ENCODE assay signal across 15 cellular contexts in genomic region chr9:114889802-114890224, GRCh38. TPM values are rescaled to one million over a fixed set of nuclear protein-coding genes. Genes with fewer than 3 reads are reported as not detected.
DNase-seq lines count a peak whose midpoint lies in the region; ATAC-seq, FAIRE-seq and TF ChIP-seq lines count a peak whose summit lies in the region.
"Had no signal": no experiment of that assay in that cellular context is flagged by ENCODE, and none has a peak within 500 bp of the region (broad histone marks: within the 10 kb centered on the region; RNA-seq: fewer than 3 reads in every experiment).

No MANE protein-coding gene starts in this region.

- intact Hi-C loops in kidney (cut with DNase I): no loop called here

- no peak overlapping the region for H3K9ac ChIP-seq in kidney (ENCODE audit: low read length in 2 of 2)

- H3K4me1 Mint-ChIP-seq in activated naive CD8-positive, alpha-beta T cell treated with anti-CD3 and anti-CD28 coated beads, Interleukin-2, amount 50 U/mL, for 24 hours: peaks cover 63% of the 10 kb centered on the region
- peaks cover 32% of the 10 kb centered on the region for H3K4me1 Mint-ChIP-seq in osteocyte (ENCODE audit: unreplicated experiment)

- no peaks in the 10 kb centered on the region for H3K9me3 ChIP-seq in kidney (ENCODE audit: control insufficient read depth in 1 of 2, low read length in 2 of 2)

- H3K36me3 ChIP-seq in kidney (ENCODE audit: control insufficient read depth in 1 of 2, insufficient read depth in 2 of 2, low read length in 2 of 2): no peaks in the 10 kb centered on the region
- H3K36me3 ChIP-seq: brain microvascular endothelial cell had no signal

- no peak for TF ChIP-seq CTCF in osteocyte (IDR thresholded peaks at IDR 0.05)
- no peak for TF ChIP-seq CTCF in kidney (IDR thresholded peaks at IDR 0.05; ENCODE audit: borderline replicate concordance, extremely low read depth, insufficient read depth)

- H3K4me3 ChIP-seq in kidney (ENCODE audit: low read length in 2 of 2): no peak overlapping the region

- peak overlapping the region; percentile 71 for H3K27ac Mint-ChIP-seq in activated naive CD8-positive, alpha-beta T cell treated with anti-CD3 and anti-CD28 coated beads, Interleukin-2, amount 50 U/mL, for 24 hours
- peak overlapping the region; percentile 77 for H3K27ac Mint-ChIP-seq in osteocyte (ENCODE audit: unreplicated experiment)

- no peak overlapping the region for H3K27ac ChIP-seq in kidney (ENCODE audit: low read depth in 2 of 2, low read length in 2 of 2)
- H3K27ac ChIP-seq: brain microvascular endothelial cell, VCaP had no signal

- no peaks in the 10 kb centered on the region for H3K27me3 Mint-ChIP-seq in activated naive CD8-positive, alpha-beta T cell treated with anti-CD3 and anti-CD28 coated beads, Interleukin-2, amount 50 U/mL, for 24 hours
- no peaks in the 10 kb centered on the region for H3K27me3 Mint-ChIP-seq in osteocyte (ENCODE audit: unreplicated experiment)

- H3K9me3 Mint-ChIP-seq in activated naive CD8-positive, alpha-beta T cell treated with anti-CD3 and anti-CD28 coated beads, Interleukin-2, amount 50 U/mL, for 24 hours: peaks cover 20% of the 10 kb centered on the region
- peaks cover 18% of the 10 kb centered on the region for H3K9me3 Mint-ChIP-seq in osteocyte (ENCODE audit: unreplicated experiment)

- DNase-seq in NCI-H2196 (lab: John Stamatoyannopoulos, UW; ENCODE audit: unreplicated experiment) (peak; percentile 53), NCI-H2196 treated with DMSO at 0.1 percent for 48 hours (lab: John Stamatoyannopoulos, UW; ENCODE audit: unreplicated experiment) (no peak), NCI-H510A treated with DMSO at 0.1 percent for 48 hours (lab: John Stamatoyannopoulos, UW) (peak; percentile 58), osteocyte (ENCODE audit: extremely low spot score, unreplicated experiment) (no peak), kidney (no peak), DMS114 treated with DMSO at 0.1 percent for 48 hours (lab: John Stamatoyannopoulos, UW; ENCODE audit: unreplicated experiment) (no peak)
- peak; percentile 47 for DNase-seq in activated naive CD8-positive, alpha-beta T cell treated with anti-CD3 and anti-CD28 coated beads, Interleukin-2, amount 50 U/mL, for 24 hours
- DNase-seq: brain microvascular endothelial cell, Karpas-422, retina had no signal

- peaks cover 1% of the 10 kb centered on the region for H3K36me3 Mint-ChIP-seq in activated naive CD8-positive, alpha-beta T cell treated with anti-CD3 and anti-CD28 coated beads, Interleukin-2, amount 50 U/mL, for 24 hours (ENCODE audit: low read depth)
- no peaks in the 10 kb centered on the region for H3K36me3 Mint-ChIP-seq in osteocyte (ENCODE audit: unreplicated experiment)

- FAIRE-seq in kidney (lab: Jason Lieb, UNC): no peak
- FAIRE-seq: A204.1, GM19239 had no signal

- peak; percentile 70 for ATAC-seq in activated naive CD8-positive, alpha-beta T cell treated with anti-CD3 and anti-CD28 coated beads, Interleukin-2, amount 50 U/mL, for 24 hours
- no peak for ATAC-seq in GM21390 (IDR thresholded peaks at IDR 0.05; ENCODE audit: unreplicated experiment)

- no peak overlapping the region for H3K4me3 Mint-ChIP-seq in activated naive CD8-positive, alpha-beta T cell treated with anti-CD3 and anti-CD28 coated beads, Interleukin-2, amount 50 U/mL, for 24 hours
- H3K4me3 Mint-ChIP-seq in osteocyte (ENCODE audit: unreplicated experiment): no peak overlapping the region

- H3K4me1 ChIP-seq in kidney (ENCODE audit: control insufficient read depth in 1 of 2, insufficient read depth in 1 of 2, low read depth in 1 of 2, low read length in 2 of 2): peaks cover 3 to 7% of the 10 kb centered on the region in 2 donors

RNA-seq across cellular contexts. Expression of gene TNFSF8, which starts 40.6 kb away (rescaled TPM):
- not detected in 2 replicates for total RNA-seq in osteocyte
- 5.0 TPM for total RNA-seq in kidney
- 0.43 TPM for polyA plus RNA-seq in kidney (ENCODE audit: insufficient read depth, low read depth, low replicate concordance)
- total RNA-seq: fibroblast of villous mesenchyme had no signal

Comparison
In these comparisons a context has a peak if more than half of its experiments do, and no peak if none do; other contexts are left out.
1. DNase-seq: peak in NCI-H2196 (single experiment), NCI-H510A treated with DMSO at 0.1 percent for 48 hours (single experiment) and activated naive CD8-positive, alpha-beta T cell treated with anti-CD3 and anti-CD28 coated beads, Interleukin-2, amount 50 U/mL, for 24 hours (single experiment); none in NCI-H2196 treated with DMSO at 0.1 percent for 48 hours (single experiment), osteocyte (single experiment), kidney (single experiment) and DMS114 treated with DMSO at 0.1 percent for 48 hours (single experiment).